ENCODE assay signal across 14 cellular contexts in genomic region chr4:54400802-54401201, GRCh38.
DNase-seq lines count a peak whose midpoint lies in the region; ATAC-seq, FAIRE-seq and TF ChIP-seq lines count a peak whose summit lies in the region.
"Had no signal": no experiment of that assay in that cellular context is flagged by ENCODE, and none has a peak within 500 bp of the region (broad histone marks: within the 10 kb centered on the region; RNA-seq: fewer than 3 reads in every experiment).

No MANE protein-coding gene starts in this region.

- no peaks in the 10 kb centered on the region for H3K79me2 ChIP-seq in HepG2 (ENCODE audit: insufficient read depth, low read length)
- no peaks in the 10 kb centered on the region for H3K79me2 ChIP-seq in astrocyte (ENCODE audit: insufficient read depth, low read length)
- H3K79me2 ChIP-seq in hepatocyte, result no peaks in the 10 kb centered on the region

- no peak for TF ChIP-seq RAD21 in HepG2 (CRISPR knock-in tag; IDR thresholded peaks at IDR 0.05)

- CTCF ChIA-PET in HepG2 (lab: Yijun Ruan, JAX; ENCODE audit: low intra/inter-chr PET ratio, low total read pairs), result no interaction called here

- peaks cover 1% of the 10 kb centered on the region for H3K9me3 Mint-ChIP-seq in astrocyte (ENCODE audit: unreplicated experiment)
- H3K9me3 Mint-ChIP-seq: activated CD8-positive, alpha-beta T cell treated with anti-CD3 and anti-CD28 coated beads for 36 hours had no signal

- no peak overlapping the region for H3K4me2 ChIP-seq in HepG2 (ENCODE audit: low read depth, low read length)
- no peak overlapping the region for H3K4me2 ChIP-seq in astrocyte (ENCODE audit: low read length)
- H3K4me2 ChIP-seq in hepatocyte, result no peak overlapping the region
- H3K4me2 ChIP-seq: BLaER1 had no signal

- no peaks in the 10 kb centered on the region for H3K9me2 ChIP-seq in hepatocyte (replicated peaks; ENCODE audit: insufficient read depth)

- DNase-seq in right lobe of liver, result no peak
- no peak for DNase-seq in HepG2 (ENCODE audit: low spot score)
- peak; percentile 58 for DNase-seq in astrocyte (ENCODE audit: low read depth)
- peak; percentile 61 for DNase-seq in hepatocyte (ENCODE audit: low spot score)
- peak; percentile 80 for DNase-seq in urothelium cell line (ENCODE audit: low spot score)
- DNase-seq in posterior vena cava (ENCODE audit: low spot score), result no peak
- no peak for DNase-seq in activated CD4-positive, alpha-beta T cell treated with anti-CD3 and anti-CD28 coated beads for 48 hours
- DNase-seq: activated CD8-positive, alpha-beta T cell treated with anti-CD3 and anti-CD28 coated beads for 36 hours; GOT3 had no signal

- H3K27ac Mint-ChIP-seq in astrocyte (ENCODE audit: unreplicated experiment), result peak overlapping the region; percentile 47
- H3K27ac Mint-ChIP-seq: activated CD8-positive, alpha-beta T cell treated with anti-CD3 and anti-CD28 coated beads for 36 hours had no signal

- peaks cover 18% of the 10 kb centered on the region for H3K4me1 Mint-ChIP-seq in astrocyte (ENCODE audit: low read depth, unreplicated experiment)
- H3K4me1 Mint-ChIP-seq: central memory CD8-positive, alpha-beta T cell had no signal

- no peaks in the 10 kb centered on the region for H3K9me3 ChIP-seq in right lobe of liver
- no peaks in the 10 kb centered on the region for H3K9me3 ChIP-seq in HepG2 (ENCODE audit: low read length)
- H3K9me3 ChIP-seq in astrocyte (ENCODE audit: insufficient read depth, low read depth, low read length), result no peaks in the 10 kb centered on the region
- H3K9me3 ChIP-seq in hepatocyte (ENCODE audit: low read depth), result no peaks in the 10 kb centered on the region
- H3K9me3 ChIP-seq: BLaER1, upper lobe of left lung had no signal

- TF ChIP-seq CTCF in right lobe of liver (IDR thresholded peaks at IDR 0.05) (no peak), HepG2 (CRISPR knock-in tag; IDR thresholded peaks at IDR 0.05) (no peak), astrocyte (IDR thresholded peaks at IDR 0.05; ENCODE audit: insufficient read depth, low read depth, low read length) (no peak), hepatocyte (IDR thresholded peaks at IDR 0.05; ENCODE audit: poor library complexity) (no peak)

- intact Hi-C loops in right lobe of liver (cut with DNase I) (no loop called here), HepG2 (cut with micrococcal nuclease; ENCODE audit: unreplicated experiment) (no loop called here), posterior vena cava (cut with DNase I) (no loop called here)

- H3K27me3 ChIP-seq in right lobe of liver (no peaks in the 10 kb centered on the region), HepG2 (ENCODE audit: control insufficient read depth in 1 of 2, insufficient read depth in 2 of 2, low read length in 2 of 2) (no peaks in the 10 kb centered on the region), astrocyte (ENCODE audit: insufficient read depth, low read length) (no peaks in the 10 kb centered on the region), hepatocyte (no peaks in the 10 kb centered on the region)
- H3K27me3 ChIP-seq: BLaER1, upper lobe of left lung had no signal

- 58% methylated on average over 3 of the region's 3 CpGs for WGBS in right lobe of liver (ENCODE audit: insufficient coverage, low coverage, low lambda C conversion rate, missing lambda C conversion rate)
- WGBS in HepG2 (ENCODE audit: low lambda C conversion rate), result 22% methylated on average over 3 of the region's 3 CpGs
- 67% methylated on average over 3 of the region's 3 CpGs for WGBS in hepatocyte (ENCODE audit: low lambda C conversion rate, missing lambda C conversion rate)

- ATAC-seq in right lobe of liver, result peak in 3 of 4 donors; percentile 33 to 69 (median 45)
- no peak for ATAC-seq in HepG2
- no peak for ATAC-seq in HG02763 (IDR thresholded peaks at IDR 0.05; ENCODE audit: unreplicated experiment)
- ATAC-seq: activated CD8-positive, alpha-beta T cell treated with anti-CD3 and anti-CD28 coated beads for 36 hours; Panc1 had no signal

- TF ChIP-seq EP300 in HepG2 (IDR thresholded peaks at IDR 0.05; ENCODE audit: low read depth in 2 of 2, low read length in 2 of 2) (no peak), HepG2 (CRISPR knock-in tag; IDR thresholded peaks at IDR 0.05; ENCODE audit: borderline replicate concordance) (no peak)

- H2AFZ ChIP-seq in HepG2 (ENCODE audit: low read length) (no peak overlapping the region), astrocyte (ENCODE audit: low read depth, low read length) (peak overlapping the region; percentile 40), hepatocyte (no peak overlapping the region)

- H3K27ac ChIP-seq in right lobe of liver, result no peak overlapping the region
- no peak overlapping the region for H3K27ac ChIP-seq in HepG2 (ENCODE audit: extremely low read length, insufficient read depth, low read length)
- no peak overlapping the region for H3K27ac ChIP-seq in astrocyte (ENCODE audit: low read depth, low read length)
- H3K27ac ChIP-seq in hepatocyte, result no peak overlapping the region
- H3K27ac ChIP-seq: BLaER1, upper lobe of left lung had no signal

- in situ Hi-C loops in HepG2 (cut with HindIII; ENCODE audit: extremely low pct_ligation_motif_present, low pct_unique_long_range_greater_than_20kb), result no loop called here

- no TSS peak for BruUV-seq in HepG2 (replicated peaks; lab: Mats Ljungman, UMichigan)

- H4K20me1 ChIP-seq in HepG2 (ENCODE audit: insufficient read depth, low read length), result no peaks in the 10 kb centered on the region
- no peaks in the 10 kb centered on the region for H4K20me1 ChIP-seq in astrocyte (ENCODE audit: insufficient read depth, low read length)
- H4K20me1 ChIP-seq in hepatocyte (ENCODE audit: insufficient read depth, poor library complexity, severe bottlenecking), result no peaks in the 10 kb centered on the region
- H4K20me1 ChIP-seq: BLaER1 had no signal

- H3K27me3 Mint-ChIP-seq in astrocyte (ENCODE audit: low read depth, unreplicated experiment), result peaks cover 4% of the 10 kb centered on the region
- H3K27me3 Mint-ChIP-seq: activated CD8-positive, alpha-beta T cell treated with anti-CD3 and anti-CD28 coated beads for 36 hours; central memory CD8-positive, alpha-beta T cell had no signal

- H3K36me3 ChIP-seq in right lobe of liver (no peaks in the 10 kb centered on the region), HepG2 (replicated peaks in 1 of 2; ENCODE audit: control insufficient read depth in 1 of 2, insufficient read depth in 2 of 2, low read length in 2 of 2) (no peaks in the 10 kb centered on the region), astrocyte (ENCODE audit: insufficient read depth, low read length) (no peaks in the 10 kb centered on the region), hepatocyte (replicated peaks; ENCODE audit: insufficient read depth, low read depth) (no peaks in the 10 kb centered on the region)
- H3K36me3 ChIP-seq: BLaER1, upper lobe of left lung had no signal

- H3K9ac ChIP-seq in HepG2 (ENCODE audit: insufficient read depth, low read depth, low read length) (no peak overlapping the region), astrocyte (ENCODE audit: low read length) (no peak overlapping the region)
- H3K9ac ChIP-seq: BLaER1 had no signal

- no peak overlapping the region for H3K4me3 Mint-ChIP-seq in astrocyte (ENCODE audit: unreplicated experiment)
- H3K4me3 Mint-ChIP-seq: activated CD8-positive, alpha-beta T cell treated with anti-CD3 and anti-CD28 coated beads for 36 hours; central memory CD8-positive, alpha-beta T cell had no signal

- H3K36me3 Mint-ChIP-seq in astrocyte (ENCODE audit: low read depth, unreplicated experiment), result no peaks in the 10 kb centered on the region

- POLR2A ChIA-PET in HepG2 (lab: Yijun Ruan, JAX), result no interaction called here

- no peak for FAIRE-seq in HepG2 (lab: Jason Lieb, UNC)
- peak; percentile 62 for FAIRE-seq in astrocyte (lab: Jason Lieb, UNC)
- no peak for FAIRE-seq in urothelium cell line (lab: Jason Lieb, UNC)

- TF ChIP-seq POLR2A in right lobe of liver (IDR thresholded peaks at IDR 0.05) (no peak), HepG2 (IDR thresholded peaks at IDR 0.05; ENCODE audit: insufficient read depth in 1 of 2, low read depth in 2 of 2, low read length in 2 of 2) (no peak)

- H3K4me1 ChIP-seq in right lobe of liver (no peaks in the 10 kb centered on the region), HepG2 (ENCODE audit: insufficient read depth, low read length) (no peaks in the 10 kb centered on the region), astrocyte (ENCODE audit: insufficient read depth, low read length) (peaks cover 3% of the 10 kb centered on the region), hepatocyte (ENCODE audit: insufficient read depth) (peaks cover 5% of the 10 kb centered on the region)
- H3K4me1 ChIP-seq: BLaER1, upper lobe of left lung had no signal

- H3K4me3 ChIP-seq in right lobe of liver (no peak overlapping the region), HepG2 (replicated peaks in 1 of 3; ENCODE audit: insufficient read depth in 1 of 3, low read depth in 2 of 3, low read length in 3 of 3) (no peak overlapping the region), astrocyte (ENCODE audit: insufficient read depth, low read depth, low read length) (no peak overlapping the region), hepatocyte (no peak overlapping the region)
- H3K4me3 ChIP-seq: BLaER1, upper lobe of left lung had no signal

TF ChIP-seq in HepG2, 621 proteins besides CTCF, POLR2A, EP300 and RAD21 (continues in another document):
- no peak for TF ChIP-seq FOXO1 (CRISPR knock-in tag; IDR thresholded peaks at IDR 0.05)
- TF ChIP-seq POGK (CRISPR knock-in tag; conservative IDR thresholded peaks at IDR 0.05), result no peak
- TF ChIP-seq IRF9 (CRISPR knock-in tag; IDR thresholded peaks at IDR 0.05; ENCODE audit: borderline replicate concordance), result no peak
- no peak for TF ChIP-seq NR2F2 (IDR thresholded peaks at IDR 0.05; ENCODE audit: borderline replicate concordance, low read depth)
- TF ChIP-seq ZNF547 (CRISPR knock-in tag; IDR thresholded peaks at IDR 0.05), result no peak

Comparison
In these comparisons a context has a peak if more than half of its experiments do, and no peak if none do; other contexts are left out.
1. ATAC-seq: peak in right lobe of liver (3 of 4); none in HepG2 (single experiment) and HG02763 (single experiment).
2. DNase-seq: peak in astrocyte (single experiment), hepatocyte (single experiment) and urothelium cell line (single experiment); none in right lobe of liver (0 of 3), HepG2 (single experiment), posterior vena cava (single experiment) and activated CD4-positive, alpha-beta T cell treated with anti-CD3 and anti-CD28 coated beads for 48 hours (single experiment).